ENCODE assay signal across 8 cellular contexts in the genomic region with DNA sequence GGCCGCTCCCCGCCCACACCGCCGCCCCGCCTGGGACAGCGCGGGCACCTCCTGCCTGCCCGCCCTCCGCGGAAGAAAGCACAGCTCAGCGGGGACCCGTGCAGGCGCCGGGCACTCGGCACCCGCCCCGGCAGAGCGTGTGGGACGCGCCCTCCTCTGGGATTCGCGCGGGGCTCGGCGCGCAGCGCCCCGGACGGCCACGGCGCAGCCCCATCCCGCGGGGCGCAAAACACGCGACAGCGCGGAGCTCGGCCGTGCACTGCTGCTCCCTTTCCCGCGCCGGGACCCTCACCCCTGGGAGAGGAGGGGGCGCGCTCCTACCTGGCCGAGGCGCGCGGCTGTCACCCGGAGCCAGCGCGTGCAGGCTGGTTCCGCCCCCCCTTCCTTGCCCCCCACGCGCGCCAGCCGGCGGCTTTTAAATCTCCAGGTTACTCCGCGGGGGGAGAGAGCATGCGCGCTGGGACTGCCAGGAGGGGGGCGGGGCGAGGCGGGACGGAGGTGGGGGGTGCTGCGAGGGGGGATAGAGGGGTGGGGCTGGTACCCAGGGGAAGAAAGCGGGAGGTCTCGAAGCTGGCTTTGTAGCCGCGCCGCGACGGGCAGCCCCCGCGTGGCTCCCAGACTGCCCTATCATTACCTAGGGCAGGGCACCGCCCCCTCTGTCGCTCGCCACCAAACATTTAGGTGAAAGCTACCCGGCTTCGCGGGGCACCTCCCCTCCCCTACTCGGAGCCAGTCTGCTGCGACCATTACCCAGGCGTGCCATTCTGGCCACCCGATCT.
DNase-seq lines count a peak whose midpoint lies in the region; ATAC-seq lines count a peak whose summit lies in the region.

SLC45A3 (minus strand) TSS at position 437 of the 779 bp plus-strand sequence. CDS start 15,853 bp downstream, outside the sequence.

- DNase-seq in activated effector memory CD4-positive, alpha-beta T cell treated with anti-CD3 and anti-CD28 coated beads, Interleukin-2, amount 50 U/mL, for 16 hours: peak; percentile 71
- DNase-seq in activated effector memory CD4-positive, alpha-beta T cell treated with Interleukin-2 at 50 U/mL for 16 hours: no peak
- DNase-seq in NCI-H69 (lab: John Stamatoyannopoulos, UW) (peak; percentile 90), head of caudate nucleus (peak in 39 of 42 donors; percentile 43 to 86 (median 72)), posterior cingulate gyrus (peak in 7 of 10 donors; percentile 32 to 91 (median 70)), middle frontal gyrus (ENCODE audit: extremely low spot score, low spot score) (no peak)
- DNase-seq in activated naive CD4-positive, alpha-beta T cell treated with Interleukin-2 at 50 U/mL for 16 hours: peak; percentile 46

- intact Hi-C loops in head of caudate nucleus (cut with DNase I): no loop called here
- intact Hi-C loops in posterior cingulate gyrus (cut with DNase I): no loop called here

- ATAC-seq in GM19455 (IDR thresholded peaks at IDR 0.05; ENCODE audit: unreplicated experiment): no peak

Comparison
In these comparisons a context has a peak if more than half of its experiments do, and no peak if none do; other contexts are left out.
1. DNase-seq: peak in activated effector memory CD4-positive, alpha-beta T cell treated with anti-CD3 and anti-CD28 coated beads, Interleukin-2, amount 50 U/mL, for 16 hours (single experiment), NCI-H69 (single experiment), activated naive CD4-positive, alpha-beta T cell treated with Interleukin-2 at 50 U/mL for 16 hours (single experiment), head of caudate nucleus (39 of 42) and posterior cingulate gyrus (7 of 10); none in activated effector memory CD4-positive, alpha-beta T cell treated with Interleukin-2 at 50 U/mL for 16 hours (single experiment) and middle frontal gyrus (single experiment).